ENCODE assay signal across 8 cellular contexts in the genomic region with DNA sequence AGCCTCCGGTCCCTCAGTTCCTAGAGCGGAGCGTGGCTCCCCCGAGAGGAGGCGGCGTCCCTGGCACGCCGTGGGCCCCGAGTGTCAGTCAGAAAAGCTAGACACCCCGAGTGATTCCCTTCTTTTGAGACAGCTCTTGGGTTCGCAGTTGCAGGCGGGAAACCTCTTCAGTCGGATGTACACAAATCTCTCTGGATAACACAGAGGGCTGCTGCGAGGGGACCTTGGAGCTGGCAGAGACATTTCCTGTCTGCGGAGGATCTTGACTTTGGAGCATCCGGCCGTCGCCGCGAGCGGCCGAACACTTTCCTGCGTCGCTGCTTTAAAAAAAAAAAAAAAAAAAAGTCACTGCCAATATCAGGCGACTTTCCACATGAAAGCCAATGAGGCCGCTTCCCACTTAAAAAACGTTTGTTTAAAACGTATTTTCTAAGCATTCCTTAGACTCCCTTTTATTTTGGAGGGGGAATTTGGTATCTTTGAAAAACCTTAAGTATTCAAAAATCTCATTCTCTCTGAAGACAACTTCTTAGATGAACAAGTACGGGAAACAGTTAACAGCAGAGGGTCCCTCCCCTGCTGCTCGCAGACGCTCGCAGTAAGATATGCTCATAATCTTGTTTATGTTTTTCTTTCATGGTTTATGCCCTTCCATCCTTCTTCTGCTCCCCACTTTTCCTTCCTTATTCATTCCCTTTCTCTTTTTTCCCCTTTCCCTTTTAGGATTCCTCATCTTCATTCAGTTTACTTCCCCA. TPM values are rescaled to one million over a fixed set of nuclear protein-coding genes. Genes with fewer than 3 reads are reported as not detected.
DNase-seq lines count a peak whose midpoint lies in the region; ATAC-seq and TF ChIP-seq lines count a peak whose summit lies in the region.

No MANE protein-coding gene starts in this region.

- intact Hi-C loops in Right ventricle myocardium superior (cut with DNase I), result no loop called here
- intact Hi-C loops in cardiac septum (cut with DNase I), result no loop called here
- intact Hi-C loops in PC-9 (cut with micrococcal nuclease; ENCODE audit: unreplicated experiment), result no loop called here

- BruUV-seq in PC-9 (replicated peaks; lab: Mats Ljungman, UMichigan), result no TSS peak

- no peak for TF ChIP-seq CTCF in PC-9 (conservative IDR thresholded peaks at IDR 0.05)
- TF ChIP-seq CTCF in suprapubic skin (IDR thresholded peaks at IDR 0.05), result no peak

- H3K4me2 ChIP-seq in PC-9, result peak overlapping the region; percentile 74

- no peaks in the 10 kb centered on the region for H4K20me1 ChIP-seq in PC-9 (ENCODE audit: insufficient read depth)

- peak; percentile 61 for ATAC-seq in Right ventricle myocardium superior (ENCODE audit: poor library complexity)
- no peak for ATAC-seq in GM19452 (IDR thresholded peaks at IDR 0.05; ENCODE audit: unreplicated experiment)

- peak overlapping the region; percentile 80 for H2AFZ ChIP-seq in PC-9

- no peak for TF ChIP-seq EP300 in suprapubic skin (IDR thresholded peaks at IDR 0.05)

- H3K27ac ChIP-seq in PC-9 (no peak overlapping the region), suprapubic skin (no peak overlapping the region)

- H3K4me1 ChIP-seq in PC-9 (replicated peaks; ENCODE audit: insufficient read depth) (no peaks in the 10 kb centered on the region), suprapubic skin (peaks cover 7% of the 10 kb centered on the region)

- no peaks in the 10 kb centered on the region for H3K9me3 ChIP-seq in PC-9 (ENCODE audit: insufficient read depth, low read depth)
- H3K9me3 ChIP-seq in suprapubic skin, result no peaks in the 10 kb centered on the region

- H3K27me3 ChIP-seq in PC-9 (ENCODE audit: insufficient read depth, low read depth), result no peaks in the 10 kb centered on the region
- peaks cover 60% of the 10 kb centered on the region for H3K27me3 ChIP-seq in suprapubic skin

- peak overlapping the region; percentile 48; the same call in 1 of the 2 replicates for H3K4me3 ChIP-seq in PC-9
- H3K4me3 ChIP-seq in suprapubic skin, result peak overlapping the region; percentile 33

- no peaks in the 10 kb centered on the region for H3K79me2 ChIP-seq in PC-9 (ENCODE audit: low read depth)

- no peak for TF ChIP-seq POLR2A in suprapubic skin (IDR thresholded peaks at IDR 0.05)

- in situ Hi-C loops in T47D (cut with HindIII; ENCODE audit: low pct_unique_long_range_greater_than_20kb, low sequenced_read_pairs), result no loop called here

- H3K36me3 ChIP-seq in PC-9 (ENCODE audit: low read depth), result no peaks in the 10 kb centered on the region
- no peaks in the 10 kb centered on the region for H3K36me3 ChIP-seq in suprapubic skin

- peak; percentile 63 for DNase-seq in Right ventricle myocardium superior
- DNase-seq in cardiac septum (ENCODE audit: low spot score), result no peak
- DNase-seq in PC-9, result peak in 1 of 2 experiments; percentile 10
- peak; percentile 36 to 40 for DNase-seq in T47D (ENCODE audit: low read depth in 1 of 2, low spot score in 1 of 2)
- peak; percentile 84 for DNase-seq in left kidney (ENCODE audit: low read depth, low spot score)
- DNase-seq in suprapubic skin (ENCODE audit: low spot score in 2 of 2), result no peak
- no peak for DNase-seq in midbrain (lab: John Stamatoyannopoulos, UW)

- no peaks in the 10 kb centered on the region for H3F3A ChIP-seq in PC-9 (ENCODE audit: insufficient read depth, low read depth)

- H3K9me2 ChIP-seq in PC-9 (ENCODE audit: insufficient read depth), result no peaks in the 10 kb centered on the region

- WGBS in suprapubic skin, result under 1% methylated on average over 32 of the region's 32 CpGs

- CTCF ChIA-PET in PC-9 (lab: Charles Lee), result interaction anchor here (0.6 kb wide), 1 partner anchor 56 kb away, joined by 13 read pairs; no protein-coding TSS in a partner anchor

- POLR2A ChIA-PET in PC-9 (lab: Charles Lee; ENCODE audit: unreplicated experiment), result interaction anchor here (0.6 kb wide), 1 partner anchor 1663 kb away, joined by 12 read pairs; no protein-coding TSS in a partner anchor

RNA-seq across cellular contexts. Expression of a gene that starts 9.9 kb away (rescaled TPM):
- total RNA-seq in Right ventricle myocardium superior, result 2.6 TPM
- total RNA-seq in cardiac septum, result 4.4 TPM
- total RNA-seq in PC-9 (2021), result 5.8 and 7.8 TPM in 2 replicates
- 1 to 10 TPM; 1.3 to 5.6 (median 3.6) TPM for total RNA-seq in suprapubic skin

Comparison
In these comparisons a context has a peak if more than half of its experiments do, and no peak if none do; other contexts are left out.
1. DNase-seq: peak in Right ventricle myocardium superior (single experiment), T47D (2 of 2) and left kidney (single experiment); none in cardiac septum (single experiment), suprapubic skin (0 of 2) and midbrain (single experiment).